ENCODE assay signal across 25 cellular contexts in genomic region chr4:54165011-54165410, GRCh38.
DNase-seq lines count a peak whose midpoint lies in the region; ATAC-seq, FAIRE-seq and TF ChIP-seq lines count a peak whose summit lies in the region.
"Had no signal": no experiment of that assay in that cellular context is flagged by ENCODE, and none has a peak within 500 bp of the region (broad histone marks: within the 10 kb centered on the region; RNA-seq: fewer than 3 reads in every experiment).

No MANE protein-coding gene starts in this region.

- peak overlapping the region; percentile 89 for H3K27ac ChIP-seq in astrocyte (ENCODE audit: low read depth, low read length)
- H3K27ac ChIP-seq in gastroesophageal sphincter, result no peak overlapping the region
- H3K27ac ChIP-seq: epithelial cell of prostate, HL-60, upper lobe of left lung had no signal

- FAIRE-seq in astrocyte (lab: Jason Lieb, UNC), result no peak
- FAIRE-seq: frontal cortex, H1, kidney had no signal

- peak overlapping the region; percentile 66 for H3K9ac ChIP-seq in astrocyte (ENCODE audit: low read length)

- H4K20me1 ChIP-seq in astrocyte (ENCODE audit: insufficient read depth, low read length), result no peaks in the 10 kb centered on the region

- H3K36me3 ChIP-seq in astrocyte (ENCODE audit: insufficient read depth, low read length), result no peaks in the 10 kb centered on the region
- no peaks in the 10 kb centered on the region for H3K36me3 ChIP-seq in gastroesophageal sphincter
- H3K36me3 ChIP-seq: upper lobe of left lung had no signal

- peaks cover 18% of the 10 kb centered on the region for H3K4me1 ChIP-seq in astrocyte (ENCODE audit: insufficient read depth, low read length)
- H3K4me1 ChIP-seq in gastroesophageal sphincter, result no peaks in the 10 kb centered on the region
- H3K4me1 ChIP-seq: upper lobe of left lung had no signal

- peak overlapping the region; percentile 92 for H3K27ac Mint-ChIP-seq in astrocyte (ENCODE audit: unreplicated experiment)
- H3K27ac Mint-ChIP-seq in mesothelial cell of epicardium, result peak overlapping the region; percentile 0
- no peak overlapping the region for H3K27ac Mint-ChIP-seq in endothelial cell (ENCODE audit: unreplicated experiment)
- no peak overlapping the region for H3K27ac Mint-ChIP-seq in activated CD4-positive, alpha-beta memory T cell treated with anti-CD3 and anti-CD28 coated beads, Interleukin-2, amount 10 ng/mL, durations not matched to agents 7 days and 5 days
- H3K27ac Mint-ChIP-seq: activated CD4-positive, alpha-beta T cell treated with anti-CD3 and anti-CD28 coated beads for 36 hours had no signal

- H3K9me3 Mint-ChIP-seq in astrocyte (ENCODE audit: unreplicated experiment), result no peaks in the 10 kb centered on the region
- peaks cover 9% of the 10 kb centered on the region for H3K9me3 Mint-ChIP-seq in mesothelial cell of epicardium
- no peaks in the 10 kb centered on the region for H3K9me3 Mint-ChIP-seq in endothelial cell (ENCODE audit: unreplicated experiment)
- no peaks in the 10 kb centered on the region for H3K9me3 Mint-ChIP-seq in activated CD4-positive, alpha-beta memory T cell treated with anti-CD3 and anti-CD28 coated beads, Interleukin-2, amount 10 ng/mL, durations not matched to agents 7 days and 5 days
- H3K9me3 Mint-ChIP-seq: activated T-cell treated with anti-CD3 and anti-CD28 coated beads, Interleukin-2, amount 50 U/mL, for 4 hours; central memory CD8-positive, alpha-beta T cell had no signal

- TF ChIP-seq EP300 in gastroesophageal sphincter (IDR thresholded peaks at IDR 0.05), result no peak

- H3K36me3 Mint-ChIP-seq in astrocyte (ENCODE audit: low read depth, unreplicated experiment) (peaks cover under 1% of the 10 kb centered on the region), mesothelial cell of epicardium (no peaks in the 10 kb centered on the region), endothelial cell (ENCODE audit: low read depth, unreplicated experiment) (no peaks in the 10 kb centered on the region)
- no peaks in the 10 kb centered on the region for H3K36me3 Mint-ChIP-seq in activated CD4-positive, alpha-beta memory T cell treated with anti-CD3 and anti-CD28 coated beads, Interleukin-2, amount 10 ng/mL, durations not matched to agents 7 days and 5 days (ENCODE audit: low read depth)

- no peak overlapping the region for H2AFZ ChIP-seq in astrocyte (ENCODE audit: low read depth, low read length)

- H3K4me3 ChIP-seq in astrocyte (ENCODE audit: insufficient read depth, low read depth, low read length) (peak overlapping the region; percentile 45), gastroesophageal sphincter (no peak overlapping the region)
- H3K4me3 ChIP-seq: lung, upper lobe of left lung had no signal

- POLR2A ChIA-PET in activated CD4-positive, alpha-beta memory T cell treated with anti-CD3 and anti-CD28 coated beads, Interleukin-2, amount 10 ng/mL, durations not matched to agents 7 days and 5 days (lab: Charles Lee), result no interaction called here

- 87 to 94% methylated on average over 4 of the region's 4 CpGs for WGBS in gastroesophageal sphincter (ENCODE audit: low coverage in 1 of 2), 2 donors

- DNase-seq in ACHN, result peak; percentile 6
- peak; percentile 56 for DNase-seq in M059J (ENCODE audit: low read depth)
- peak; percentile 64 for DNase-seq in astrocyte (ENCODE audit: low read depth)
- DNase-seq in mesothelial cell of epicardium (ENCODE audit: low spot score in 2 of 2, unreplicated experiment in 2 of 2), result no peak
- no peak for DNase-seq in inferior parietal cortex (ENCODE audit: extremely low spot score)
- no peak for DNase-seq in endothelial cell (ENCODE audit: low spot score)
- no peak for DNase-seq in activated CD4-positive, alpha-beta memory T cell treated with anti-CD3 and anti-CD28 coated beads, Interleukin-2, amount 10 ng/mL, durations not matched to agents 7 days and 5 days
- DNase-seq: activated CD4-positive, alpha-beta T cell treated with anti-CD3 and anti-CD28 coated beads for 36 hours; activated naive CD4-positive, alpha-beta T cell treated with Interleukin-2 at 50 U/mL for 16 hours; activated T-cell treated with anti-CD3 and anti-CD28 coated beads, Interleukin-2, amount 50 U/mL, for 4 hours; amygdala; C1 segment of cervical spinal cord; kidney; NCI-H1417 treated with DMSO at 0.1 percent for 48 hours; NCI-H524 treated with DMSO at 0.1 percent for 48 hours; retina; stimulated activated CD4-positive, alpha-beta T cell treated with anti-CD3 and anti-CD28 coated beads, Interleukin-12 subunit alpha, Interleukin-12 subunit beta, amount 100 ng/mL, for 4 hours; upper lobe of left lung had no signal

- no peaks in the 10 kb centered on the region for H3K9me3 ChIP-seq in astrocyte (ENCODE audit: insufficient read depth, low read depth, low read length)
- H3K9me3 ChIP-seq in gastroesophageal sphincter, result peaks cover 0 to 12% (median 0%) of the 10 kb centered on the region in 3 donors
- H3K9me3 ChIP-seq: upper lobe of left lung had no signal

- H3K4me3 Mint-ChIP-seq in astrocyte (ENCODE audit: unreplicated experiment) (peak overlapping the region; percentile 20), mesothelial cell of epicardium (no peak overlapping the region), endothelial cell (ENCODE audit: unreplicated experiment) (no peak overlapping the region)
- no peak overlapping the region for H3K4me3 Mint-ChIP-seq in activated CD4-positive, alpha-beta memory T cell treated with anti-CD3 and anti-CD28 coated beads, Interleukin-2, amount 10 ng/mL, durations not matched to agents 7 days and 5 days
- H3K4me3 Mint-ChIP-seq: activated CD4-positive, alpha-beta T cell treated with anti-CD3 and anti-CD28 coated beads for 36 hours; activated T-cell treated with anti-CD3 and anti-CD28 coated beads, Interleukin-2, amount 50 U/mL, for 4 hours; central memory CD8-positive, alpha-beta T cell had no signal

- in situ Hi-C loops in ACHN (cut with HindIII; ENCODE audit: low pct_ligation_motif_present, low pct_unique_long_range_greater_than_20kb, low sequenced_read_pairs), result no loop called here

- no peak for ATAC-seq in gastroesophageal sphincter
- ATAC-seq: activated CD4-positive, alpha-beta T cell treated with anti-CD3 and anti-CD28 coated beads for 36 hours; activated T-cell treated with anti-CD3 and anti-CD28 coated beads, Interleukin-2, amount 50 U/mL, for 4 hours had no signal

- no peaks in the 10 kb centered on the region for H3K79me2 ChIP-seq in astrocyte (ENCODE audit: insufficient read depth, low read length)

- H3K27me3 Mint-ChIP-seq in astrocyte (ENCODE audit: low read depth, unreplicated experiment) (no peaks in the 10 kb centered on the region), mesothelial cell of epicardium (ENCODE audit: low read depth) (no peaks in the 10 kb centered on the region), endothelial cell (ENCODE audit: unreplicated experiment) (no peaks in the 10 kb centered on the region)
- peaks cover 10% of the 10 kb centered on the region for H3K27me3 Mint-ChIP-seq in activated CD4-positive, alpha-beta memory T cell treated with anti-CD3 and anti-CD28 coated beads, Interleukin-2, amount 10 ng/mL, durations not matched to agents 7 days and 5 days

- H3K4me1 Mint-ChIP-seq in astrocyte (ENCODE audit: low read depth, unreplicated experiment) (peaks cover 23% of the 10 kb centered on the region), mesothelial cell of epicardium (peaks cover 4% of the 10 kb centered on the region), endothelial cell (ENCODE audit: unreplicated experiment) (no peaks in the 10 kb centered on the region)
- no peaks in the 10 kb centered on the region for H3K4me1 Mint-ChIP-seq in activated CD4-positive, alpha-beta memory T cell treated with anti-CD3 and anti-CD28 coated beads, Interleukin-2, amount 10 ng/mL, durations not matched to agents 7 days and 5 days
- H3K4me1 Mint-ChIP-seq: activated CD4-positive, alpha-beta T cell treated with anti-CD3 and anti-CD28 coated beads for 36 hours; central memory CD8-positive, alpha-beta T cell had no signal

- H3K27me3 ChIP-seq in astrocyte (ENCODE audit: insufficient read depth, low read length) (no peaks in the 10 kb centered on the region), gastroesophageal sphincter (no peaks in the 10 kb centered on the region)
- H3K27me3 ChIP-seq: upper lobe of left lung had no signal

- H3K4me2 ChIP-seq in astrocyte (ENCODE audit: low read length), result peak overlapping the region; percentile 82

- CTCF ChIA-PET in activated CD4-positive, alpha-beta memory T cell treated with anti-CD3 and anti-CD28 coated beads, Interleukin-2, amount 10 ng/mL, durations not matched to agents 7 days and 5 days (lab: Charles Lee), result interaction anchor here (1.5 kb wide), 1 partner anchor 11 kb away, joined by 3 read pairs; no protein-coding TSS in a partner anchor

- TF ChIP-seq CTCF in astrocyte (IDR thresholded peaks at IDR 0.05; ENCODE audit: insufficient read depth, low read depth, low read length), result no peak
- no peak for TF ChIP-seq CTCF in mesothelial cell of epicardium (IDR thresholded peaks at IDR 0.05; ENCODE audit: unreplicated experiment)
- no peak for TF ChIP-seq CTCF in endothelial cell (IDR thresholded peaks at IDR 0.05; ENCODE audit: unreplicated experiment)
- TF ChIP-seq CTCF in gastroesophageal sphincter (IDR thresholded peaks at IDR 0.05), result no peak

- TF ChIP-seq POLR2A in gastroesophageal sphincter (IDR thresholded peaks at IDR 0.05), result no peak

Comparison
In these comparisons a context has a peak if more than half of its experiments do, and no peak if none do; other contexts are left out.
1. DNase-seq: peak in ACHN (single experiment), M059J (single experiment) and astrocyte (single experiment); none in mesothelial cell of epicardium (0 of 2), inferior parietal cortex (single experiment), endothelial cell (single experiment) and activated CD4-positive, alpha-beta memory T cell treated with anti-CD3 and anti-CD28 coated beads, Interleukin-2, amount 10 ng/mL, durations not matched to agents 7 days and 5 days (single experiment).
2. H3K27ac Mint-ChIP-seq: peak in astrocyte (single experiment) and mesothelial cell of epicardium (single experiment); none in endothelial cell (single experiment) and activated CD4-positive, alpha-beta memory T cell treated with anti-CD3 and anti-CD28 coated beads, Interleukin-2, amount 10 ng/mL, durations not matched to agents 7 days and 5 days (single experiment).